In genomic region chr2:54901224-54901986, GRCh38 we compare ENCODE assay signal across 25 cellular contexts.
"Had no signal": no experiment of that assay in that cellular context is flagged by ENCODE, and none has a peak within 500 bp of the region (broad histone marks: within the 10 kb centered on the region; RNA-seq: fewer than 3 reads in every experiment).

No MANE protein-coding gene starts in this region.

- H3K4me1 ChIP-seq: ascending aorta had no signal

- FAIRE-seq: bronchial epithelial cell, RCC 7860 had no signal

- DNase-seq: activated CD4-positive, alpha-beta T cell treated with anti-CD3 and anti-CD28 coated beads for 48 hours; activated CD4-positive, alpha-beta T cell treated with anti-CD3 and anti-CD28 coated beads, Interleukin-2, amount 50 U/mL, for 4 hours; activated CD4-positive, CD25-positive, alpha-beta regulatory T cell treated with anti-CD3 and anti-CD28 coated beads, Interleukin-2, amount 50 U/mL, for 72 hours; activated CD8-positive, alpha-beta memory T cell treated with anti-CD3 and anti-CD28 coated beads, Interleukin-2, amount 10 ng/mL, durations not matched to agents 7 days and 5 days; activated effector memory CD4-positive, alpha-beta T cell treated with Interleukin-2 at 50 U/mL for 16 hours; activated naive CD4-positive, alpha-beta T cell; activated naive CD8-positive, alpha-beta T cell treated with anti-CD3 and anti-CD28 coated beads, Interleukin-2, amount 50 U/mL, for 24 hours; activated T-cell treated with anti-CD3 and anti-CD28 coated beads, Interleukin-2, amount 50 U/mL, for 24 hours; amniotic stem cell; central memory CD4-positive, alpha-beta T cell; KG1; NCI-H1048; NCI-H1417; NCI-H2029; NCI-H510A treated with DMSO at 0.1 percent for 48 hours; NCI-H69; SHP77 treated with DMSO at 0.1 percent for 48 hours; T-helper 17 cell; T-helper 9 cell had no signal

- ATAC-seq: activated CD8-positive, alpha-beta memory T cell treated with anti-CD3 and anti-CD28 coated beads, Interleukin-2, amount 10 ng/mL, durations not matched to agents 7 days and 5 days; activated naive CD4-positive, alpha-beta T cell treated with anti-CD3 and anti-CD28 coated beads, Interleukin-2, amount 50 U/mL, for 72 hours; activated naive CD8-positive, alpha-beta T cell treated with anti-CD3 and anti-CD28 coated beads, Interleukin-2, amount 50 U/mL, for 24 hours; body of pancreas; T-helper 17 cell; WTC11 had no signal

- H3K36me3 ChIP-seq: ascending aorta had no signal

- H3K27ac ChIP-seq: ascending aorta, body of pancreas had no signal

- H3K27me3 ChIP-seq: ascending aorta, body of pancreas had no signal

- H3K9me3 ChIP-seq: ascending aorta, body of pancreas had no signal

- H3K4me3 ChIP-seq: ascending aorta, body of pancreas had no signal
